ENCODE assay signal across 8 cellular contexts in genomic region chr7:69596723-69597277, GRCh38. TPM values are rescaled to one million over a fixed set of nuclear protein-coding genes. Genes with fewer than 3 reads are reported as not detected.
DNase-seq lines count a peak whose midpoint lies in the region; ATAC-seq and TF ChIP-seq lines count a peak whose summit lies in the region.

No MANE protein-coding gene starts in this region.

- peaks cover 8% of the 10 kb centered on the region for H3K4me1 Mint-ChIP-seq in progenitor cell of endocrine pancreas (ENCODE audit: low read depth)

- in situ Hi-C loops in GM13976 (cut with MboI; ENCODE audit: low sequenced_read_pairs, unreplicated experiment) = no loop called here

- peaks cover 17% of the 10 kb centered on the region for H3K27me3 Mint-ChIP-seq in progenitor cell of endocrine pancreas

- no peaks in the 10 kb centered on the region for H3K9me3 ChIP-seq in esophagus (ENCODE audit: control insufficient read depth in 2 of 2, insufficient read depth in 1 of 2, low read depth in 1 of 2, low read length in 1 of 2)

- no peaks in the 10 kb centered on the region for H3K36me3 ChIP-seq in esophagus (ENCODE audit: control insufficient read depth in 2 of 2, insufficient read depth in 2 of 2, low read length in 1 of 2)

- no peak for ATAC-seq in HG02852 (IDR thresholded peaks at IDR 0.05; ENCODE audit: unreplicated experiment)
- ATAC-seq in HG03565 (IDR thresholded peaks at IDR 0.05; ENCODE audit: unreplicated experiment) = no peak

- no peaks in the 10 kb centered on the region for H3K36me3 Mint-ChIP-seq in progenitor cell of endocrine pancreas (ENCODE audit: insufficient read depth)

- peak overlapping the region; percentile 57 for H3K27ac Mint-ChIP-seq in progenitor cell of endocrine pancreas

- H3K27me3 ChIP-seq in esophagus (ENCODE audit: control insufficient read depth in 1 of 2, insufficient read depth in 2 of 2, low read length in 2 of 2) = peaks cover 0 to 3% of the 10 kb centered on the region in 2 donors

- peak overlapping the region; percentile 51 to 71 for H3K4me3 ChIP-seq in esophagus (ENCODE audit: low read depth in 1 of 2, low read length in 2 of 2)

- peak overlapping the region; percentile 56 to 74 for H3K27ac ChIP-seq in esophagus (ENCODE audit: low read depth in 2 of 2, low read length in 1 of 2)

- peak overlapping the region; percentile 76 for H3K4me3 Mint-ChIP-seq in progenitor cell of endocrine pancreas (ENCODE audit: low read depth)

- WGBS in esophagus, 2 donors = 13 to 14% methylated on average over 16 of the region's 16 CpGs

- peaks cover 6 to 7% of the 10 kb centered on the region in 2 donors for H3K4me1 ChIP-seq in esophagus (ENCODE audit: control insufficient read depth in 2 of 2, insufficient read depth in 2 of 2, low read length in 1 of 2)

- no peak for TF ChIP-seq CTCF in progenitor cell of endocrine pancreas (IDR thresholded peaks at IDR 0.05; ENCODE audit: unreplicated experiment)
- TF ChIP-seq CTCF in GM13976 (IDR thresholded peaks at IDR 0.05; ENCODE audit: borderline replicate concordance, control extremely low read depth, extremely low read depth, insufficient read depth, missing control alignments) = no peak

- H3K9me3 Mint-ChIP-seq in progenitor cell of endocrine pancreas (ENCODE audit: low read depth) = no peaks in the 10 kb centered on the region

- DNase-seq in COLO668 (lab: John Stamatoyannopoulos, UW; ENCODE audit: unreplicated experiment) = peak; percentile 38
- DNase-seq in NCI-H526 treated with DMSO at 0.1 percent for 48 hours (lab: John Stamatoyannopoulos, UW) = peak; percentile 65
- no peak for DNase-seq in progenitor cell of endocrine pancreas (ENCODE audit: low spot score, unreplicated experiment)
- no peak for DNase-seq in stimulated activated naive CD4-positive, alpha-beta T cell (lab: John Stamatoyannopoulos, UW)
- no peak for DNase-seq in GM13976 (ENCODE audit: low spot score)

RNA-seq across cellular contexts. Expression of gene AUTS2, which starts 1.5 kb away (rescaled TPM):
- polyA plus RNA-seq in esophagus = 10 to 100 TPM in 1 of 2 donors, 1 to 10 TPM in 1; 8.3 to 15.6 TPM
- 119 and 125 TPM in 2 replicates for total RNA-seq in progenitor cell of endocrine pancreas

Comparison
In these comparisons a context has a peak if more than half of its experiments do, and no peak if none do; other contexts are left out.
1. DNase-seq: peak in COLO668 (single experiment) and NCI-H526 treated with DMSO at 0.1 percent for 48 hours (single experiment); none in progenitor cell of endocrine pancreas (single experiment), stimulated activated naive CD4-positive, alpha-beta T cell (0 of 6) and GM13976 (single experiment).